In the genomic region with DNA sequence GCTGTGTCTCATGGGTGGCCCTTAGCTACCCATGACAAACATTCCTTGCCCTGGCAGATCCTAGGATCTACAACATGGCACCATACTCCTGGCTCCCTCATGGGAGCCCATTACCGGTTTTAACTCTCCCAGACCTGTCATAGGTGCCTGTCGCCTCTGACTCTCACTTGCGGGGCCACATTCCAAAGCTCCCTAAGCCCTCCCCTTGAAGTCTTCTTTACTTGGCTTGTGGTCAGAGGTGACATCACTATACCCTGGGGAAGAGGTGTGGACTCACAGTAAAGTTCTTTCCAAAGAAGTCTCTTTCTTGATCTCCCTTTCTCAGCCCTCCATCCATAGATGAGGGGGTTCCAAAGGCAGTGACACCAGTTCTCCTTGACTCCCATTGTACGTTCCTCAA, we compare ENCODE assay signal across 17 cellular contexts. TPM values are rescaled to one million over a fixed set of nuclear protein-coding genes. Genes with fewer than 3 reads are reported as not detected.
DNase-seq lines count a peak whose midpoint lies in the region; ATAC-seq and TF ChIP-seq lines count a peak whose summit lies in the region.
"Had no signal": no experiment of that assay in that cellular context is flagged by ENCODE, and none has a peak within 500 bp of the region (broad histone marks: within the 10 kb centered on the region; RNA-seq: fewer than 3 reads in every experiment).

No MANE protein-coding gene starts in this region.

- H3K4me1 ChIP-seq in lower lobe of right lung (no peaks in the 10 kb centered on the region), A673 (ENCODE audit: insufficient read depth, low read length, poor library complexity, severe bottlenecking) (no peaks in the 10 kb centered on the region)
- H3K4me1 ChIP-seq: right atrium auricular region had no signal

- CTCF ChIA-PET in A673 (lab: Charles Lee) = no interaction called here

- ATAC-seq in GM18867 (IDR thresholded peaks at IDR 0.05; ENCODE audit: unreplicated experiment) = peak; percentile 13
- peak; percentile 27 to 64 for ATAC-seq in lower lobe of right lung
- ATAC-seq in HG02938 (IDR thresholded peaks at IDR 0.05; ENCODE audit: unreplicated experiment) = no peak
- ATAC-seq: naive thymus-derived CD4-positive, alpha-beta T cell; Panc1 had no signal

- no peak overlapping the region for H3K4me3 ChIP-seq in cardiac fibroblast (replicated peaks in 1 of 2; ENCODE audit: low read depth in 2 of 2, low read length in 2 of 2)
- no peak overlapping the region for H3K4me3 ChIP-seq in lower lobe of right lung
- H3K4me3 ChIP-seq in A673 (ENCODE audit: low read depth, low read length, poor library complexity, severe bottlenecking) = no peak overlapping the region
- H3K4me3 ChIP-seq: right atrium auricular region had no signal

- POLR2A ChIA-PET in A673 (lab: Charles Lee; ENCODE audit: low non-redundant PET) = no interaction called here

- intact Hi-C loops in lower lobe of right lung (cut with DNase I) (no loop called here), A673 (cut with micrococcal nuclease; ENCODE audit: unreplicated experiment) (no loop called here)

- no peaks in the 10 kb centered on the region for H3K9me3 ChIP-seq in lower lobe of right lung
- no peaks in the 10 kb centered on the region for H3K9me3 ChIP-seq in A673 (ENCODE audit: low read depth, low read length, poor library complexity, severe bottlenecking)
- H3K9me3 ChIP-seq: right atrium auricular region had no signal

- no TSS peak for BruUV-seq in A673 (replicated peaks; lab: Mats Ljungman, UMichigan)

- H3K27me3 ChIP-seq in lower lobe of right lung (ENCODE audit: low read depth) (no peaks in the 10 kb centered on the region), A673 (replicated peaks; ENCODE audit: insufficient read depth, low read depth, low read length, poor library complexity) (peaks cover 9% of the 10 kb centered on the region)
- H3K27me3 ChIP-seq: right atrium auricular region had no signal

- TF ChIP-seq CTCF in cardiac fibroblast (IDR thresholded peaks at IDR 0.05; ENCODE audit: low read depth, low read length) (no peak), lower lobe of right lung (IDR thresholded peaks at IDR 0.05) (no peak), A673 (conservative IDR thresholded peaks at IDR 0.05; ENCODE audit: low read depth, low read length) (no peak)

- H3K36me3 ChIP-seq in lower lobe of right lung (no peaks in the 10 kb centered on the region), A673 (ENCODE audit: insufficient read depth, low read length, poor library complexity, severe bottlenecking) (no peaks in the 10 kb centered on the region)
- H3K36me3 ChIP-seq: right atrium auricular region had no signal

- no peak overlapping the region for H3K27ac ChIP-seq in lower lobe of right lung
- no peak overlapping the region for H3K27ac ChIP-seq in A673 (ENCODE audit: low read depth, low read length, poor library complexity, severe bottlenecking)
- H3K27ac ChIP-seq: right atrium auricular region had no signal

- DNase-seq in HPDE6-E6E7 (ENCODE audit: extremely low spot score) (peak; percentile 54), cardiac fibroblast (ENCODE audit: low read depth in 2 of 2) (peak; percentile 10 to 54), lower lobe of right lung (no peak), iPS-NIHi7 (ENCODE audit: extremely low spot score) (no peak), A673 (ENCODE audit: low spot score) (no peak), mesenteric fat pad (ENCODE audit: low spot score) (no peak)
- DNase-seq: activated CD4-positive, alpha-beta T cell treated with anti-CD3 and anti-CD28 coated beads, Interleukin-2, amount 50 U/mL, for 4 hours; aorta; DND-41; HCEC 1CT; kidney glomerular epithelial cell; naive thymus-derived CD4-positive, alpha-beta T cell had no signal

RNA-seq across cellular contexts. Expression of a gene that starts 5.4 kb away (rescaled TPM):
- not detected for total RNA-seq in lower lobe of right lung
- not detected in 2 replicates for total RNA-seq in A673 (2021)
- total RNA-seq in mesenteric fat pad = not detected
- total RNA-seq: activated T-helper 17 cell treated with anti-CD3 and anti-CD28 coated beads, Interleukin-2, amount 50 U/mL, for 72 hours; aorta; naive thymus-derived CD4-positive, alpha-beta T cell; right atrium auricular region had no signal

RNA-seq across cellular contexts. Expression of a gene that starts 14.0 kb away (rescaled TPM):
- total RNA-seq in lower lobe of right lung = 2.0 TPM
- total RNA-seq in A673 (2021) = 6.5 and 7.1 TPM in 2 replicates
- total RNA-seq in mesenteric fat pad = 0.13 TPM
- total RNA-seq: activated T-helper 17 cell treated with anti-CD3 and anti-CD28 coated beads, Interleukin-2, amount 50 U/mL, for 72 hours had no signal

RNA-seq across cellular contexts. Expression of a gene that starts 34.1 kb away (rescaled TPM):
- 451 TPM for total RNA-seq in lower lobe of right lung
- 155 and 198 TPM in 2 replicates for total RNA-seq in A673 (2021)
- 314 TPM for total RNA-seq in mesenteric fat pad

RNA-seq across cellular contexts. Expression of a gene that starts 59.5 kb away (rescaled TPM):
- total RNA-seq in lower lobe of right lung = 10.2 TPM
- total RNA-seq in A673 (2021) = 1.5 and 3.6 TPM in 2 replicates
- total RNA-seq in mesenteric fat pad = 0.64 TPM

Comparison
In these comparisons a context has a peak if more than half of its experiments do, and no peak if none do; other contexts are left out.
1. DNase-seq: peak in HPDE6-E6E7 (single experiment) and cardiac fibroblast (2 of 2); none in lower lobe of right lung (single experiment), iPS-NIHi7 (single experiment), A673 (single experiment) and mesenteric fat pad (single experiment).